In the genomic region with DNA sequence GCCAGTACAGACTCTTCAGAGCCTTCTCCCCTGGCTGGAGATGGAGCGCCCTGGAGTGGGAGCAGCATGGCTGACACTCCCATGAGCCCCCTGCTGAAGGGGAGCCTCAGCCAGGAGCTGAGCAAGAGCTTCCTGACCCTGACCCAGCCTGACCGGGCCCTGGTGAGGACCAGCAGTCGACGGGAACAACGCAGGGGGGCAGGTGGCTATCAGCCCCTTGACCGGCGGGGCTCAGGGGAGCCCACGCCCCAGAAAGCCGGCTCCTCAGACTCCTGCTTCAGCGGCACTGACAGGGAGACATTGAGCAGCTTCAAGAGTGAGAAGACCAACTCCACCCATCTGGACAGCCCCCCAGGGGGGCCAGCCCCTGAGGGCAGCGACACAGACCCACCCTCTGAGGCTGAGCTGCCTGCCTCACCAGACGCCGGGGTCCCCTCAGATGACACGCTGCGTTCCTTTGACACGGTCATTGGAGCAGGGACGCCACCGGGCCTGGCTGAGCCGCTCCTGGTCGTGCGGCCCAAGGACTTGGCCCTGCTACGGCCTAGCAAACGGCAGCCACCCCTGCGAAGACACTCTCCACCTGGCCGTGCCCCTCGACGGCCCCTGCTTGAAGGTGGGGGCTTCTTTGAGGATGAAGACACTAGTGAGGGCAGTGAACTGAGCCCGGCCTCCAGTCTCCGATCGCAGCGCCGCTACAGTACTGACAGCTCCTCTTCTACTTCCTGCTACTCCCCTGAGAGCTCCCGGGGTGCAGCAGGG, we compare ENCODE assay signal across 1 cellular context.
A peak's percentile ranks its signal among the peaks of the same experiment; 100 is the strongest.
TF ChIP-seq lines count a peak whose summit lies in the region.

No MANE protein-coding gene starts in this region.

TF ChIP-seq in HepG2, 621 proteins besides CTCF, POLR2A, EP300 and RAD21:
- no peak for TF ChIP-seq ZNF501 (CRISPR knock-in tag; IDR thresholded peaks at IDR 0.05)
- no peak for TF ChIP-seq PHF20 (CRISPR knock-in tag; IDR thresholded peaks at IDR 0.05)
- TF ChIP-seq RBFOX2 (IDR thresholded peaks at IDR 0.05; ENCODE audit: low read depth, low read length), result peak; percentile 54; the same call in 1 of the 2 replicates
